8 cellular contexts compared by ENCODE assay signal in the genomic region with DNA sequence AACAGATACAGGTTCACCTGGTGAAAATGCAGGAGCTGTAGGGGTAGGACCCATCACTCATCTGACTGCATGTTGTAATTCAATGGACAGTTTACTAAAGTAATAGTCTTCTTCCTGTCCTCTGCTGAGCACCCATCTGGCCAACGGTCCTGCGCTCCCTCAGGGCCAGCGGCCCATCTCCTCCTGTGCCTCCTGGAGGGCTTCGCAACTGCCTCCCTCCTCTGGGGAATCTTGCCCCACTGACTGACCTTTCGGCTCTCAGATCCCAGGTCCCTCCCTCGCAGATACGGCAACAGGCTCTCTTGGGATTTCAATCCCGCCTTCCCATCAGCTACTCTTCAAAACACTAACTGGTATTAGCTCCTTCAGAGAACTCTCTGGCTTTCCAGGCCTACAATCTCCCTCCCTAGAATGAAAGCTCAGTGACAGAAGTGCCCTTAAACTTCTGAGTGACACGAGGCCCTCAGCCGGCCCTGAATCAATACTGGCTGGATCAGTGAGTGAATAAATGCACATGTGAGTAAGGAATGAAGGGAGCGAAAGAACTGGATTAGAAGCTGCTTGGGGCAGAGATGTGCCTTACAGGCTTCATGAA. TPM values are rescaled to one million over a fixed set of nuclear protein-coding genes. Genes with fewer than 3 reads are reported as not detected.
A peak's percentile ranks its signal among the peaks of the same experiment; 100 is the strongest.
DNase-seq lines count a peak whose midpoint lies in the region; ATAC-seq and TF ChIP-seq lines count a peak whose summit lies in the region.

No MANE protein-coding gene starts in this region.

- H3K4me3 ChIP-seq in foreskin fibroblast (ENCODE audit: low read depth in 1 of 2, low read length in 2 of 2) = peak overlapping the region; percentile 62 to 84

- H3K4me1 Mint-ChIP-seq in T-helper 17 cell = peaks cover 21% of the 10 kb centered on the region
- H3K4me1 Mint-ChIP-seq in stimulated activated naive CD8-positive, alpha-beta T cell treated with anti-CD3 and anti-CD28 coated beads, Interleukin-15, amount 100 ng/mL, for 72 hours = peaks cover 47% of the 10 kb centered on the region

- H3K36me3 Mint-ChIP-seq in T-helper 17 cell (ENCODE audit: low read depth) = peaks cover 2% of the 10 kb centered on the region

- no peaks in the 10 kb centered on the region for H3K9me3 ChIP-seq in T-helper 17 cell (ENCODE audit: control insufficient read depth, low read length, poor library complexity, severe bottlenecking)

- ATAC-seq in T-helper 17 cell (no peak), GM21717 (IDR thresholded peaks at IDR 0.05; ENCODE audit: unreplicated experiment) (no peak)
- no peak for ATAC-seq in stimulated activated naive CD8-positive, alpha-beta T cell treated with anti-CD3 and anti-CD28 coated beads, Interleukin-15, amount 100 ng/mL, for 72 hours

- peak overlapping the region; percentile 97 for H3K4me3 Mint-ChIP-seq in T-helper 17 cell
- H3K4me3 Mint-ChIP-seq in stimulated activated naive CD8-positive, alpha-beta T cell treated with anti-CD3 and anti-CD28 coated beads, Interleukin-15, amount 100 ng/mL, for 72 hours = peak overlapping the region; percentile 90 to 95

- DNase-seq in NCI-H82 (lab: John Stamatoyannopoulos, UW) (peak; percentile 68), NCI-H82 treated with DMSO at 0.1 percent for 48 hours (lab: John Stamatoyannopoulos, UW; ENCODE audit: unreplicated experiment) (no peak), T-helper 17 cell (no peak), foreskin fibroblast (peak in 1 of 2 donors; percentile 35), NCI-H1694 (lab: John Stamatoyannopoulos, UW) (no peak)
- DNase-seq in stimulated activated naive CD8-positive, alpha-beta T cell treated with anti-CD3 and anti-CD28 coated beads, Interleukin-15, amount 100 ng/mL, for 72 hours = no peak
- DNase-seq in activated effector memory CD4-positive, alpha-beta T cell treated with anti-CD3 and anti-CD28 coated beads, Interleukin-2, amount 50 U/mL, for 16 hours = no peak

- H3K27ac Mint-ChIP-seq in T-helper 17 cell = peak overlapping the region; percentile 95
- peak overlapping the region in 1 of 2 donors; percentile 94 for H3K27ac Mint-ChIP-seq in stimulated activated naive CD8-positive, alpha-beta T cell treated with anti-CD3 and anti-CD28 coated beads, Interleukin-15, amount 100 ng/mL, for 72 hours

- H3K9me3 Mint-ChIP-seq in stimulated activated naive CD8-positive, alpha-beta T cell treated with anti-CD3 and anti-CD28 coated beads, Interleukin-15, amount 100 ng/mL, for 72 hours = no peaks in the 10 kb centered on the region

- no peak for TF ChIP-seq CTCF in foreskin fibroblast (IDR thresholded peaks at IDR 0.05; ENCODE audit: low read depth, low read length)

- no peaks in the 10 kb centered on the region for H3K27me3 Mint-ChIP-seq in T-helper 17 cell
- no peaks in the 10 kb centered on the region for H3K27me3 Mint-ChIP-seq in stimulated activated naive CD8-positive, alpha-beta T cell treated with anti-CD3 and anti-CD28 coated beads, Interleukin-15, amount 100 ng/mL, for 72 hours

RNA-seq across cellular contexts. Expression of a gene that starts 1.3 kb away (rescaled TPM):
- 10 to 100 TPM; 13.8 to 14.8 TPM for total RNA-seq in T-helper 17 cell
